ENCODE assay signal across 15 cellular contexts in genomic region chr3:170228093-170228766, GRCh38. TPM values are rescaled to one million over a fixed set of nuclear protein-coding genes. Genes with fewer than 3 reads are reported as not detected.
DNase-seq lines count a peak whose midpoint lies in the region; ATAC-seq, FAIRE-seq and TF ChIP-seq lines count a peak whose summit lies in the region.
"Had no signal": no experiment of that assay in that cellular context is flagged by ENCODE, and none has a peak within 500 bp of the region (broad histone marks: within the 10 kb centered on the region; RNA-seq: fewer than 3 reads in every experiment).

No MANE protein-coding gene starts in this region.

- H3K4ac ChIP-seq in IMR-90 (ENCODE audit: low read depth, low read length) (peak overlapping the region; percentile 54; the same call in 1 of the 2 replicates), mesenchymal stem cell (ENCODE audit: low read depth in 1 of 2, low read length in 2 of 2) (no peak overlapping the region)

- H3K27me3 ChIP-seq in IMR-90 (ENCODE audit: control insufficient read depth, insufficient read depth, low read length), result no peaks in the 10 kb centered on the region
- no peaks in the 10 kb centered on the region for H3K27me3 ChIP-seq in mesenchymal stem cell (ENCODE audit: control insufficient read depth in 1 of 2, insufficient read depth in 1 of 2, low read length in 2 of 2)

- H3K9me3 ChIP-seq in A549 (no peaks in the 10 kb centered on the region), IMR-90 (ENCODE audit: control insufficient read depth, insufficient read depth, low read length) (no peaks in the 10 kb centered on the region), mesenchymal stem cell (ENCODE audit: control insufficient read depth, low read length) (no peaks in the 10 kb centered on the region)

- H3K56ac ChIP-seq in IMR-90 (ENCODE audit: extremely low read depth, insufficient read depth, low read length), result no peak overlapping the region

- TF ChIP-seq POLR2A in A549 (IDR thresholded peaks at IDR 0.05; ENCODE audit: low read length) (no peak), IMR-90 (IDR thresholded peaks at IDR 0.05; ENCODE audit: low read depth, low read length) (no peak)

- peak overlapping the region; percentile 17; the same call in 1 of the 2 replicates for H4K5ac ChIP-seq in IMR-90 (ENCODE audit: low read depth, low read length)

- H2AK5ac ChIP-seq in IMR-90 (ENCODE audit: low read depth, low read length), result peak overlapping the region; percentile 20; the same call in 1 of the 2 replicates
- peak overlapping the region; percentile 35 for H2AK5ac ChIP-seq in mesenchymal stem cell (ENCODE audit: low read length, severe bottlenecking)

- H3K9ac ChIP-seq in IMR-90 (ENCODE audit: low read depth, low read length), result no peak overlapping the region
- H3K9ac ChIP-seq in mesenchymal stem cell (ENCODE audit: low read length), result no peak overlapping the region

- peak overlapping the region; percentile 31 for H3K4me2 ChIP-seq in A549
- peak overlapping the region; percentile 80 for H3K4me2 ChIP-seq in IMR-90 (ENCODE audit: low read depth, low read length)
- peak overlapping the region; percentile 22 for H3K4me2 ChIP-seq in mesenchymal stem cell (ENCODE audit: low read length, poor library complexity, severe bottlenecking)

- POLR2A ChIA-PET in A549 (lab: Yijun Ruan, JAX), result no interaction called here
- POLR2A ChIA-PET in IMR-90 (lab: Charles Lee; ENCODE audit: unreplicated experiment), result interaction anchor here (0.5 kb wide), 1 partner anchor 93 kb away, joined by 5 read pairs; no protein-coding TSS in a partner anchor

- H3K27ac ChIP-seq in A549 (peak overlapping the region in 1 of 2 experiments; percentile 19; a peak in 1 of 6 replicates), IMR-90 (ENCODE audit: insufficient read depth, low read length) (peak overlapping the region; percentile 48; the same call in 1 of the 2 replicates), mesenchymal stem cell (ENCODE audit: low read length, poor library complexity, severe bottlenecking) (peak overlapping the region; percentile 98)

- H2BK120ac ChIP-seq in IMR-90 (ENCODE audit: low read depth, low read length) (peak overlapping the region; percentile 64; the same call in 1 of the 2 replicates), mesenchymal stem cell (ENCODE audit: low read depth, low read length) (no peak overlapping the region)

- TF ChIP-seq CTCF in A549 (IDR thresholded peaks at IDR 0.05), result no peak
- no peak for TF ChIP-seq CTCF in IMR-90 (conservative IDR thresholded peaks at IDR 0.05; ENCODE audit: low read depth, low read length)

- no peak overlapping the region for H2AFZ ChIP-seq in IMR-90 (replicated peaks; ENCODE audit: low read length, poor library complexity)
- H2AFZ ChIP-seq in mesenchymal stem cell (ENCODE audit: low read depth, low read length), result no peak overlapping the region

- CTCF ChIA-PET in A549 (lab: Yijun Ruan, JAX), result interaction anchor here (0.5 kb wide), 1 partner anchor 263 kb away, joined by 3 read pairs; no protein-coding TSS in a partner anchor
- CTCF ChIA-PET in IMR-90 (lab: Yijun Ruan, JAX), result no interaction called here

- H3K4me3 ChIP-seq in A549 (no peak overlapping the region), IMR-90 (ENCODE audit: insufficient read depth, low read depth, low read length) (no peak overlapping the region), mesenchymal stem cell (ENCODE audit: insufficient read depth in 1 of 2, low read depth in 1 of 2, low read length in 2 of 2) (no peak overlapping the region)
- H3K4me3 ChIP-seq: coronary artery had no signal

- no peak for FAIRE-seq in A549 (lab: Jason Lieb, UNC)
- FAIRE-seq: kidney had no signal

- peak overlapping the region; percentile 43; the same call in 1 of the 2 replicates for H2BK20ac ChIP-seq in IMR-90 (ENCODE audit: low read depth, low read length)

- H2BK15ac ChIP-seq in IMR-90 (ENCODE audit: low read depth, low read length), result peak overlapping the region; percentile 73; the same call in 1 of the 3 replicates
- H2BK15ac ChIP-seq in mesenchymal stem cell (ENCODE audit: low read depth, poor library complexity, severe bottlenecking), result no peak overlapping the region

- ATAC-seq in A549 (peak in 1 of 2 experiments; percentile 29; a peak in 2 of 6 replicates), IMR-90 (ENCODE audit: low read depth) (peak; percentile 46), GM18502 (IDR thresholded peaks at IDR 0.05; ENCODE audit: poor library complexity, unreplicated experiment) (no peak), HG02852 (IDR thresholded peaks at IDR 0.05; ENCODE audit: unreplicated experiment) (no peak)
- ATAC-seq: activated naive CD4-positive, alpha-beta T cell treated with anti-CD3 and anti-CD28 coated beads, Interleukin-2, amount 50 U/mL, for 72 hours had no signal

- DNase-seq in A549 (ENCODE audit: low read depth in 1 of 2, low spot score in 1 of 2) (no peak), IMR-90 (peak; percentile 20), dermis microvascular lymphatic vessel endothelial cell (ENCODE audit: low read depth in 2 of 2) (peak; percentile 4 to 7), mesenchymal stem cell (peak; percentile 18), ecto neural progenitor cell (ENCODE audit: low spot score) (no peak), GM19240 (ENCODE audit: insufficient read length, low spot score) (no peak)
- DNase-seq: activated CD8-positive, alpha-beta memory T cell treated with anti-CD3 and anti-CD28 coated beads, Interleukin-2, amount 50 U/mL, for 48 hours; foreskin melanocyte; Karpas-422; kidney; NCI-H1930 had no signal

- H3K79me1 ChIP-seq in IMR-90 (ENCODE audit: low read depth in 1 of 2, low read length in 2 of 2) (peaks cover 16 to 58% of the 10 kb centered on the region in 2 experiments; a peak in 3 of 4 replicates), mesenchymal stem cell (replicated peaks; ENCODE audit: low read length, poor library complexity, severe bottlenecking) (peaks cover 1% of the 10 kb centered on the region)

- H3K14ac ChIP-seq in IMR-90 (replicated peaks; ENCODE audit: low read depth, low read length) (peak overlapping the region; percentile 92), mesenchymal stem cell (ENCODE audit: low read length in 2 of 2) (no peak overlapping the region)

- BruUV-seq in IMR-90 (replicated peaks; lab: Mats Ljungman, UMichigan), result no TSS peak

- TF ChIP-seq RAD21 in A549 (conservative IDR thresholded peaks at IDR 0.05 in 1 of 2, IDR thresholded peaks at IDR 0.05 in 1 of 2) (no peak), IMR-90 (IDR thresholded peaks at IDR 0.05; ENCODE audit: low read length) (no peak)

- H3K9me1 ChIP-seq in IMR-90 (ENCODE audit: insufficient read depth, low read length), result peaks cover 13% of the 10 kb centered on the region

- in situ Hi-C loops in IMR-90 (cut with MboI; ENCODE audit: low sequenced_read_pairs), result no loop called here

- peak overlapping the region; percentile 52; the same call in 1 of the 2 replicates for H3K23ac ChIP-seq in IMR-90 (ENCODE audit: low read depth, low read length)
- H3K23ac ChIP-seq in mesenchymal stem cell (ENCODE audit: low read length in 2 of 2), result no peak overlapping the region

- H3K4me1 ChIP-seq in A549, result peaks cover 53% of the 10 kb centered on the region
- H3K4me1 ChIP-seq in IMR-90 (ENCODE audit: control insufficient read depth, insufficient read depth, low read length), result peaks cover 32% of the 10 kb centered on the region
- H3K4me1 ChIP-seq in mesenchymal stem cell (ENCODE audit: control insufficient read depth, insufficient read depth, low read depth, low read length), result peaks cover 18% of the 10 kb centered on the region

- no peak overlapping the region for H2BK12ac ChIP-seq in mesenchymal stem cell (ENCODE audit: low read length in 2 of 2)

- H4K8ac ChIP-seq in IMR-90 (ENCODE audit: low read depth in 2 of 2, low read length in 2 of 2) (peak overlapping the region in 1 of 2 experiments; percentile 35; a peak in 2 of 4 replicates), mesenchymal stem cell (ENCODE audit: low read length) (no peak overlapping the region)

- dilution Hi-C loops in IMR-90 (cut with HindIII; ENCODE audit: low sequenced_read_pairs, unreplicated experiment), result no loop called here

- H2BK5ac ChIP-seq in IMR-90 (ENCODE audit: low read depth, low read length, poor library complexity, severe bottlenecking) (peak overlapping the region; percentile 94), mesenchymal stem cell (ENCODE audit: low read depth, low read length, poor library complexity, severe bottlenecking) (no peak overlapping the region)

- H3K36me3 ChIP-seq in IMR-90 (ENCODE audit: control insufficient read depth, insufficient read depth, low read length) (no peaks in the 10 kb centered on the region), mesenchymal stem cell (ENCODE audit: control insufficient read depth in 1 of 2, insufficient read depth in 2 of 2, low read depth in 1 of 2, low read length in 2 of 2) (peaks cover 0 to 7% of the 10 kb centered on the region in 2 experiments)

- H4K91ac ChIP-seq in IMR-90 (ENCODE audit: insufficient read depth, low read depth, low read length) (peak overlapping the region; percentile 61; the same call in 1 of the 2 replicates), mesenchymal stem cell (ENCODE audit: low read length) (no peak overlapping the region)

- 40% methylated on average over 2 of the region's 2 CpGs for WGBS in A549 (ENCODE audit: missing lambda C conversion rate)
- WGBS in IMR-90 (ENCODE audit: extremely low coverage in 2 of 2, insufficient read length in 1 of 2), 2 experiments, result no CpG with 5 or more reads among the region's 2 CpGs
- WGBS in mesenchymal stem cell, result 70% methylated on average over 1 of the region's 2 CpGs

- TF ChIP-seq EP300 in A549 (IDR thresholded peaks at IDR 0.05), result no peak

- intact Hi-C loops in IMR-90 (cut with micrococcal nuclease), result loop anchor here (5.0 kb wide), 1 partner anchor 44 kb away; no protein-coding TSS in a partner anchor

- H2AK9ac ChIP-seq in IMR-90 (replicated peaks; ENCODE audit: low read depth, low read length, poor library complexity), result no peak overlapping the region

- H4K20me1 ChIP-seq in IMR-90 (ENCODE audit: insufficient read depth, low read length), result peaks cover 7% of the 10 kb centered on the region

- H3K18ac ChIP-seq in IMR-90 (ENCODE audit: low read depth, low read length) (peak overlapping the region; percentile 87), mesenchymal stem cell (ENCODE audit: low read depth in 1 of 2, low read length in 2 of 2) (peak overlapping the region in 1 of 2 experiments; percentile 43)

RNA-seq across cellular contexts. Expression of gene PRKCI, which starts 6.0 kb away (rescaled TPM):
- polyA plus RNA-seq in A549 (2011; rRNA removed) (31.2 and 52.6 TPM in 2 replicates), A549 (2017; fragmentation: RNase III; extraction: RNeasy Plus Mini Kit Qiagen cat#74134 plus additional on column Dnase treatment) (19.2 to 20.8 TPM (median 19.7 TPM) in 3 replicates), IMR-90 (2012; rRNA removed) (21.0 and 28.7 TPM in 2 replicates)
- 8.4 and 9.9 TPM in 2 replicates for polyA plus RNA-seq in A549 (2012; cell fraction: cytosol; rRNA removed)
- 8.6 and 14.0 TPM in 2 replicates for polyA plus RNA-seq in A549 (2012; cell fraction: nucleus; rRNA removed)
- polyA minus RNA-seq in A549 (2011; rRNA and poly(A)+ RNA removed), result 19.2 and 24.4 TPM in 2 replicates
- total RNA-seq in IMR-90 (2012; rRNA removed) (53.4 and 84.2 TPM in 2 replicates), dermis microvascular lymphatic vessel endothelial cell (22.9 and 23.4 TPM in 2 replicates)
- 4.9 and 6.5 TPM in 2 replicates for polyA plus RNA-seq in IMR-90 (2012; cell fraction: cytosol; rRNA removed)
- polyA plus RNA-seq in IMR-90 (2012; cell fraction: nucleus; rRNA removed; ENCODE audit: low replicate concordance), result 6.0 and 33.5 TPM in 2 replicates
- 24.8 TPM for polyA plus RNA-seq in mesenchymal stem cell (2013, experiment 1 of 2)
- 26.3 TPM for polyA plus RNA-seq in mesenchymal stem cell (2013, experiment 2 of 2)

RNA-seq across cellular contexts. Expression of gene PHC3, which starts 46.7 kb away (rescaled TPM):
- 49.1 and 68.8 TPM in 2 replicates for polyA plus RNA-seq in A549 (2011; rRNA removed)
- 14.5 and 19.3 TPM in 2 replicates for polyA plus RNA-seq in A549 (2012; cell fraction: cytosol; rRNA removed)
- polyA plus RNA-seq in A549 (2012; cell fraction: nucleus; rRNA removed), result 14.0 and 16.9 TPM in 2 replicates
- 9.6 to 10.8 TPM (median 10.4 TPM) in 3 replicates for polyA plus RNA-seq in A549 (2017; fragmentation: RNase III; extraction: RNeasy Plus Mini Kit Qiagen cat#74134 plus additional on column Dnase treatment)
- 166 and 200 TPM in 2 replicates for polyA minus RNA-seq in A549 (2011; rRNA and poly(A)+ RNA removed)
- 17.5 and 26.3 TPM in 2 replicates for total RNA-seq in IMR-90 (2012; rRNA removed)
- 18.3 and 24.2 TPM in 2 replicates for polyA plus RNA-seq in IMR-90 (2012; rRNA removed)
- polyA plus RNA-seq in IMR-90 (2012; cell fraction: cytosol; rRNA removed), result 3.0 and 9.0 TPM in 2 replicates
- 18.4 and 48.1 TPM in 2 replicates for polyA plus RNA-seq in IMR-90 (2012; cell fraction: nucleus; rRNA removed; ENCODE audit: low replicate concordance)
- 9.6 and 16.8 TPM in 2 replicates for total RNA-seq in dermis microvascular lymphatic vessel endothelial cell
- 49.8 TPM for polyA plus RNA-seq in mesenchymal stem cell (2013, experiment 1 of 2)
- polyA plus RNA-seq in mesenchymal stem cell (2013, experiment 2 of 2), result 44.4 TPM

Comparison
In these comparisons a context has a peak if more than half of its experiments do, and no peak if none do; other contexts are left out.
1. DNase-seq: peak in IMR-90 (single experiment), dermis microvascular lymphatic vessel endothelial cell (2 of 2) and mesenchymal stem cell (single experiment); none in A549 (0 of 2), ecto neural progenitor cell (single experiment) and GM19240 (single experiment).
2. H3K4me2 ChIP-seq: peak in every context shown above with its lines; median percentile 80 in IMR-90; 31 in A549; 22 in mesenchymal stem cell.